1 cellular context compared by ENCODE assay signal in genomic region chr2:206263959-206264603, GRCh38.
TF ChIP-seq lines count a peak whose summit lies in the region.

No MANE protein-coding gene starts in this region.

TF ChIP-seq in GM12878, 131 proteins besides CTCF, POLR2A, EP300 and RAD21 (continued from another document):
- TF ChIP-seq ETV6 (conservative IDR thresholded peaks at IDR 0.05 in 1 of 2, IDR thresholded peaks at IDR 0.05 in 1 of 2; ENCODE audit: borderline replicate concordance in 1 of 2, low read depth in 1 of 2) (no peak), PAX5 (IDR thresholded peaks at IDR 0.05; ENCODE audit: borderline replicate concordance, low read depth, low read length) (no peak), FOXM1 (IDR thresholded peaks at IDR 0.05; ENCODE audit: low read depth, low read length) (no peak), SPI1 (IDR thresholded peaks at IDR 0.05; ENCODE audit: borderline replicate concordance, insufficient read depth, low read depth, low read length) (no peak), IRF3 (IDR thresholded peaks at IDR 0.05) (no peak), SREBF1 (IDR thresholded peaks at IDR 0.05; ENCODE audit: low read length) (no peak), BACH1 (IDR thresholded peaks at IDR 0.05; ENCODE audit: borderline replicate concordance) (no peak), BCLAF1 (IDR thresholded peaks at IDR 0.05) (no peak), KDM1A (IDR thresholded peaks at IDR 0.05; ENCODE audit: borderline replicate concordance) (no peak), TCF7 (IDR thresholded peaks at IDR 0.05; ENCODE audit: borderline replicate concordance) (no peak), MLLT1 (IDR thresholded peaks at IDR 0.05) (no peak), NFIC (IDR thresholded peaks at IDR 0.05; ENCODE audit: low read depth, low read length) (no peak)
